ENCODE assay signal across 8 cellular contexts in the genomic region with DNA sequence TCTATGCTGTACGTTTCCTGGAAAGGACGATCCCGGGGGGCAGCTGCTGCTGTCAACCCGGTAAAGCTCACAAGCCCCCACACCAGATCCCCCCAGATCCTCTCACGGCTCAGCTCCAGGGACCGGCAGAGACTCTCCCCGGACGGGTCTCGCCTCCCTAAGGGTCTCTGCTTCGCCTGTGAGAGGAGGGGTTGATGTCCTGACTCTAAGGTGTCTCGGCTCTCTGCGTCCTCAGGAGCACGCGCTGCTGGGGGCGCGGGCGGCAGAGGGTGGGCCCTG. TPM values are rescaled to one million over a fixed set of nuclear protein-coding genes. Genes with fewer than 3 reads are reported as not detected.
DNase-seq lines count a peak whose midpoint lies in the region; ATAC-seq, FAIRE-seq and TF ChIP-seq lines count a peak whose summit lies in the region.

No MANE protein-coding gene starts in this region.

- no peaks in the 10 kb centered on the region for H3K9me3 ChIP-seq in KOPT-K1 (ENCODE audit: insufficient read depth, low read length, poor library complexity, severe bottlenecking)
- no peaks in the 10 kb centered on the region for H3K9me3 ChIP-seq in colonic mucosa
- H3K9me3 ChIP-seq in muscle layer of colon (ENCODE audit: low read length) = no peaks in the 10 kb centered on the region

- DNase-seq in GM20000 (ENCODE audit: low spot score) = peak; percentile 20
- DNase-seq in colonic mucosa = no peak
- no peak for DNase-seq in NCI-H1092 (lab: John Stamatoyannopoulos, UW)
- no peak for DNase-seq in HTR-8/SVneo (ENCODE audit: insufficient read length, low spot score)
- DNase-seq in AG08396 (ENCODE audit: low spot score) = no peak

- intact Hi-C loops in colonic mucosa (cut with DNase I) = loop anchor here (5.0 to 10.0 kb wide), 3 partner anchors 104 to 407 kb away; a partner anchor contains a TSS

- no peak for FAIRE-seq in HTR-8/SVneo (lab: Jason Lieb, UNC)

- TF ChIP-seq CTCF in GM20000 (IDR thresholded peaks at IDR 0.05; ENCODE audit: extremely low read depth, missing control alignments) (no peak), colonic mucosa (IDR thresholded peaks at IDR 0.05) (no peak)

- H3K4me1 ChIP-seq in colonic mucosa (peaks cover 6% of the 10 kb centered on the region), muscle layer of colon (ENCODE audit: insufficient read depth, low read length) (peaks cover 20% of the 10 kb centered on the region)

- H3K9ac ChIP-seq in colonic mucosa (ENCODE audit: low read depth in 2 of 2, low read length in 2 of 2) (peak overlapping the region; percentile 81 to 84), muscle layer of colon (ENCODE audit: low read length) (peak overlapping the region; percentile 14)

- H3K27ac ChIP-seq in KOPT-K1 (ENCODE audit: low read depth, low read length, poor library complexity, severe bottlenecking) (peak overlapping the region; percentile 35), colonic mucosa (peak overlapping the region; percentile 8), muscle layer of colon (ENCODE audit: low read depth, low read length) (peak overlapping the region; percentile 56)

- peaks cover 18% of the 10 kb centered on the region; the same call in 1 of the 2 replicates for H3K36me3 ChIP-seq in KOPT-K1 (ENCODE audit: insufficient read depth, low read length)
- no peaks in the 10 kb centered on the region for H3K36me3 ChIP-seq in colonic mucosa
- H3K36me3 ChIP-seq in muscle layer of colon (ENCODE audit: insufficient read depth, low read length) = no peaks in the 10 kb centered on the region

- H3K4me3 ChIP-seq in colonic mucosa (peak overlapping the region; percentile 79), muscle layer of colon (ENCODE audit: low read depth in 1 of 2, low read length in 2 of 2) (peak overlapping the region; percentile 68 to 84)

- ATAC-seq in GM18873 (IDR thresholded peaks at IDR 0.05; ENCODE audit: low FRiP score, unreplicated experiment) = no peak

- H3K27me3 ChIP-seq in colonic mucosa (no peaks in the 10 kb centered on the region), muscle layer of colon (ENCODE audit: control insufficient read depth in 1 of 2, insufficient read depth in 2 of 2, low read length in 2 of 2) (no peaks in the 10 kb centered on the region)

RNA-seq across cellular contexts. Expression of a gene that starts 0.5 kb away (rescaled TPM):
- 1 to 10 TPM; 3.0 to 3.8 TPM for total RNA-seq in colonic mucosa

RNA-seq across cellular contexts. Expression of a gene that starts 26.5 kb away (rescaled TPM):
- total RNA-seq in colonic mucosa = 100 to 1,000 TPM; 792 to 799 TPM

RNA-seq across cellular contexts. Expression of a gene that starts 32.6 kb away (rescaled TPM):
- 10 to 100 TPM; 17.1 to 24.6 TPM for total RNA-seq in colonic mucosa
